In the genomic region with DNA sequence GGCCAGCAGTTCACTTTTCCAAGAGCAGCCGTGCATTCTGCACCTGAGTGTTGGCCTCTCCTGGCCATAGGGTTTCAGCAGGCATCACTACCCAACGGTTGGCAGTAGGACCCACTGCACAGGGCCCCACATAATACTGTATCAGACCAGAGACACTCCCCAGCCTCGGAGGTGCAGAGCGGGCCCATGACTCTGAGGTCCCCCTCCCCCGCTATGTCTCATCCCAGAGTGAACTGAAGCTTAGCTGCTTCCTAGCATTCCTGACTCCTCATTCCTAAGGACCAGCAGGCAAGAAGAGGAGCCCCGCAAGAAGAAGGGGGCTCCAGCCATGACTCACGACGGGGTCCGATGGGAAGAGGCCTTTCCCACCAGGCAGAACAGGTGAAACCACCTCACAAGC, we compare ENCODE assay signal across 23 cellular contexts.
"Had no signal": no experiment of that assay in that cellular context is flagged by ENCODE, and none has a peak within 500 bp of the region (broad histone marks: within the 10 kb centered on the region; RNA-seq: fewer than 3 reads in every experiment).

No MANE protein-coding gene starts in this region.

- H3K27me3 Mint-ChIP-seq: naive thymus-derived CD4-positive, alpha-beta T cell; stimulated activated naive B cell treated with anti-CD40 and anti-IgM and Interleukin-4, amounts not matched to agents 10 μg/mL and 1 μg/mL and 100 μg/mL, for 72 hours had no signal

- ATAC-seq: gastroesophageal sphincter; left colon; left ventricle myocardium superior; naive thymus-derived CD4-positive, alpha-beta T cell; sciatic nerve; stimulated activated naive B cell treated with anti-CD40 and anti-IgM and Interleukin-4, amounts not matched to agents 10 μg/mL and 1 μg/mL and 100 μg/mL, for 72 hours had no signal

- H3K4me1 ChIP-seq: esophagus squamous epithelium, gastroesophageal sphincter, transverse colon had no signal

- H3K4me3 Mint-ChIP-seq: naive thymus-derived CD4-positive, alpha-beta T cell; neural progenitor cell; stimulated activated naive B cell treated with anti-CD40 and anti-IgM and Interleukin-4, amounts not matched to agents 10 μg/mL and 1 μg/mL and 100 μg/mL, for 72 hours had no signal

- H3K4me2 ChIP-seq: neural progenitor cell had no signal

- H3K4me3 ChIP-seq: esophagus squamous epithelium, gastroesophageal sphincter, lung, neural progenitor cell, stomach, thoracic aorta, transverse colon had no signal

- H3K9me3 ChIP-seq: esophagus squamous epithelium, transverse colon had no signal

- H2AFZ ChIP-seq: neural progenitor cell had no signal

- H3K4me1 Mint-ChIP-seq: neural progenitor cell had no signal

- H3K9ac ChIP-seq: neural progenitor cell had no signal

- H3K27ac ChIP-seq: epithelial cell of prostate, esophagus squamous epithelium, gastroesophageal sphincter, neural progenitor cell, thoracic aorta, transverse colon had no signal

- H3K27ac Mint-ChIP-seq: naive thymus-derived CD4-positive, alpha-beta T cell; neural progenitor cell; stimulated activated naive B cell treated with anti-CD40 and anti-IgM and Interleukin-4, amounts not matched to agents 10 μg/mL and 1 μg/mL and 100 μg/mL, for 72 hours had no signal

- H3K36me3 ChIP-seq: transverse colon had no signal

- H3K27me3 ChIP-seq: esophagus squamous epithelium, gastroesophageal sphincter, neural progenitor cell, stomach, transverse colon had no signal

- DNase-seq: central memory CD4-positive, alpha-beta T cell; effector memory CD4-positive, alpha-beta T cell; esophagus squamous epithelium; foreskin fibroblast; glutamatergic neuron; kidney; left colon; left ventricle myocardium superior; naive thymus-derived CD4-positive, alpha-beta T cell; occipital lobe; posterior cingulate gyrus; stimulated activated CD4-positive, alpha-beta T cell treated with anti-CD3 and anti-CD28 coated beads, Interleukin-2, amount 100 ng/mL, for 24 hours; stimulated activated CD4-positive, alpha-beta T cell treated with anti-CD3 and anti-CD28 coated beads, Interleukin-4, amount 100 ng/mL, for 4 hours; stimulated activated naive B cell treated with anti-CD40 and anti-IgM and Interleukin-4, amounts not matched to agents 10 μg/mL and 1 μg/mL and 100 μg/mL, for 72 hours; substantia nigra; transverse colon had no signal
